Comparison of ENCODE assay signal across 22 cellular contexts in the genomic region with DNA sequence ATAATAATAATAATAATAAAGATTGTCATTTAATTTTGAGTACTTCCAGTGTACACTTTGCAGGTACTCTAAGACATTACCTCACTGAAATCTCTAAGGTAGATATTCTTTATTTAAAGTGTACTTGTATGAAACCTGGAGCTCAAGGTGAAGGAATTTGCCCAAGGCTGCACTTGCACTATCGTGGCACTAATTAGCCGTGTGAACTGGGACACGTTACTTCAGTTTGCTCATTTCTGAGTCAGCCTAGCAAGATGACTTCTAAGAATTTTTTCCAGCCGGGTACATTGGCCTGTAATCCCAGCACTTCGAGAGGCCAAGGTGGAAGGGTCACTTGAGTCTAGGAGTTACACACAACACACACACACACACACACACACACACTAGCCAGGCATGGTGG.
"Had no signal": no experiment of that assay in that cellular context is flagged by ENCODE, and none has a peak within 500 bp of the region (broad histone marks: within the 10 kb centered on the region; RNA-seq: fewer than 3 reads in every experiment).

No MANE protein-coding gene starts in this region.

- ATAC-seq: esophagus mucosa; gastrocnemius medialis; natural killer cell; sciatic nerve; stimulated activated naive CD8-positive, alpha-beta T cell treated with anti-CD3 and anti-CD28 coated beads, Interleukin-15, amount 100 ng/mL, for 72 hours had no signal

- DNase-seq: dorsolateral prefrontal cortex; effector CD4-positive, alpha-beta T cell; foreskin fibroblast; gastrocnemius medialis; head of caudate nucleus; natural killer cell; occipital lobe; stimulated activated CD4-positive, alpha-beta T cell treated with anti-CD3 and anti-CD28 coated beads, Interleukin-12 subunit alpha, Interleukin-12 subunit beta, amount 100 ng/mL, for 4 hours; stimulated activated CD4-positive, alpha-beta T cell treated with anti-CD3 and anti-CD28 coated beads, Interleukin-1b, Interleukin-23, amount 100 ng/mL, for 48 hours; stimulated activated CD4-positive, alpha-beta T cell treated with anti-CD3 and anti-CD28 coated beads, Interleukin-4, amount 100 ng/mL, for 1 hour; stimulated activated CD8-positive, alpha-beta memory T cell treated with anti-CD3 and anti-CD28 coated beads, Interleukin-4, amount 100 ng/mL, for 48 hours; stimulated activated naive CD4-positive, alpha-beta T cell; stimulated activated naive CD8-positive, alpha-beta T cell treated with anti-CD3 and anti-CD28 coated beads, Interleukin-15, amount 100 ng/mL, for 72 hours had no signal

- H3K4me3 ChIP-seq: dorsolateral prefrontal cortex, gastrocnemius medialis, hepatocyte, lung, right atrium auricular region, smooth muscle cell, suprapubic skin had no signal

- H3K27ac ChIP-seq: dorsolateral prefrontal cortex, epithelial cell of prostate, hepatocyte, parathyroid adenoma, suprapubic skin had no signal

- H3K9me3 ChIP-seq: gastrocnemius medialis, right atrium auricular region, suprapubic skin had no signal

- H3K27me3 ChIP-seq: dorsolateral prefrontal cortex, gastrocnemius medialis, hepatocyte, right atrium auricular region, suprapubic skin had no signal
